ENCODE assay signal across 1 cellular context in genomic region chr2:110768591-110768990, GRCh38.
TF ChIP-seq lines count a peak whose summit lies in the region.

No MANE protein-coding gene starts in this region.

TF ChIP-seq in HepG2, 621 proteins besides CTCF, POLR2A, EP300 and RAD21 (continued from another document and continues in another):
- TF ChIP-seq MAX (IDR thresholded peaks at IDR 0.05), result peak; percentile 30; the same call in 1 of the 2 replicates
- no peak for TF ChIP-seq PHF8 (CRISPR knock-in tag; IDR thresholded peaks at IDR 0.05)
- 0 out of 2 replicates have a peak, but pooled peaks have one; percentile 28 for TF ChIP-seq ZNF580 (CRISPR knock-in tag; IDR thresholded peaks at IDR 0.05; ENCODE audit: borderline replicate concordance, low read depth)
- TF ChIP-seq REL (CRISPR knock-in tag; conservative IDR thresholded peaks at IDR 0.05), result no peak
- no peak for TF ChIP-seq ZNF414 (CRISPR knock-in tag; IDR thresholded peaks at IDR 0.05)
- no peak for TF ChIP-seq ZMAT5 (CRISPR knock-in tag; IDR thresholded peaks at IDR 0.05; ENCODE audit: borderline replicate concordance, low read depth)
- TF ChIP-seq HOXD1 (CRISPR knock-in tag; IDR thresholded peaks at IDR 0.05), result no peak
- no peak for TF ChIP-seq MAFG (CRISPR knock-in tag; IDR thresholded peaks at IDR 0.05)
- no peak for TF ChIP-seq MXD3 (CRISPR knock-in tag; IDR thresholded peaks at IDR 0.05)
- TF ChIP-seq POGK (CRISPR knock-in tag; conservative IDR thresholded peaks at IDR 0.05), result 0 out of 2 replicates have a peak, but pooled peaks have one; percentile 38
- TF ChIP-seq GMEB1 (CRISPR knock-in tag; IDR thresholded peaks at IDR 0.05; ENCODE audit: borderline replicate concordance), result no peak
- 0 out of 2 replicates have a peak, but pooled peaks have one; percentile 34 for TF ChIP-seq NAIF1 (CRISPR knock-in tag; IDR thresholded peaks at IDR 0.05; ENCODE audit: borderline replicate concordance)
- no peak for TF ChIP-seq ISX (CRISPR knock-in tag; conservative IDR thresholded peaks at IDR 0.05)
- TF ChIP-seq PCBP1 (IDR thresholded peaks at IDR 0.05; ENCODE audit: borderline replicate concordance, low read depth, low read length), result no peak
- TF ChIP-seq PBX3 (CRISPR knock-in tag; IDR thresholded peaks at IDR 0.05; ENCODE audit: borderline replicate concordance), result no peak
- peak; percentile 69 for TF ChIP-seq NCOA2 (CRISPR knock-in tag; IDR thresholded peaks at IDR 0.05)
- TF ChIP-seq ZNF484 (CRISPR knock-in tag; IDR thresholded peaks at IDR 0.05; ENCODE audit: borderline replicate concordance, low read depth), result no peak
- no peak for TF ChIP-seq ZNF275 (CRISPR knock-in tag; IDR thresholded peaks at IDR 0.05; ENCODE audit: borderline replicate concordance)
- no peak for TF ChIP-seq EEA1 (CRISPR knock-in tag; IDR thresholded peaks at IDR 0.05; ENCODE audit: borderline replicate concordance)
- peak; percentile 77 for TF ChIP-seq CREM (IDR thresholded peaks at IDR 0.05)
- no peak for TF ChIP-seq CREM (CRISPR knock-in tag; IDR thresholded peaks at IDR 0.05)
- no peak for TF ChIP-seq ZFP36L1 (CRISPR knock-in tag; IDR thresholded peaks at IDR 0.05)
- no peak for TF ChIP-seq NFIB (CRISPR knock-in tag; IDR thresholded peaks at IDR 0.05; ENCODE audit: borderline replicate concordance)
- no peak for TF ChIP-seq ZNF207 (IDR thresholded peaks at IDR 0.05; ENCODE audit: borderline replicate concordance)
- TF ChIP-seq ZNF691 (CRISPR knock-in tag; IDR thresholded peaks at IDR 0.05; ENCODE audit: borderline replicate concordance, low read depth), result no peak
- TF ChIP-seq TCF12 (IDR thresholded peaks at IDR 0.05), result no peak
- no peak for TF ChIP-seq TCF12 (CRISPR knock-in tag; IDR thresholded peaks at IDR 0.05)
- TF ChIP-seq HNRNPUL1 (IDR thresholded peaks at IDR 0.05; ENCODE audit: low read depth, low read length), result no peak
- TF ChIP-seq SNAPC4 (CRISPR knock-in tag; IDR thresholded peaks at IDR 0.05), result no peak
- no peak for TF ChIP-seq ZNF772 (CRISPR knock-in tag; IDR thresholded peaks at IDR 0.05)
- no peak for TF ChIP-seq ZNF264 (CRISPR knock-in tag; IDR thresholded peaks at IDR 0.05)
- TF ChIP-seq ETV5 (CRISPR knock-in tag; IDR thresholded peaks at IDR 0.05; ENCODE audit: borderline replicate concordance), result peak; percentile 49; the same call in 1 of the 2 replicates
- no peak for TF ChIP-seq NONO (IDR thresholded peaks at IDR 0.05)
- 0 out of 2 replicates have a peak, but pooled peaks have one; percentile 29 for TF ChIP-seq NONO (CRISPR knock-in tag; conservative IDR thresholded peaks at IDR 0.05)
- TF ChIP-seq ZNF7 (CRISPR knock-in tag; IDR thresholded peaks at IDR 0.05), result no peak
- no peak for TF ChIP-seq ZNF782 (CRISPR knock-in tag; IDR thresholded peaks at IDR 0.05; ENCODE audit: borderline replicate concordance)
- TF ChIP-seq ELF3 (CRISPR knock-in tag; IDR thresholded peaks at IDR 0.05), result peak; percentile 35; the same call in 1 of the 2 replicates
- peak; percentile 67; the same call in 1 of the 2 replicates for TF ChIP-seq ISL2 (CRISPR knock-in tag; IDR thresholded peaks at IDR 0.05)
- 0 out of 2 replicates have a peak, but pooled peaks have one; percentile 49 for TF ChIP-seq ZNF331 (CRISPR knock-in tag; IDR thresholded peaks at IDR 0.05)
- TF ChIP-seq ZNF761 (CRISPR knock-in tag; conservative IDR thresholded peaks at IDR 0.05), result no peak
- no peak for TF ChIP-seq GZF1 (CRISPR knock-in tag; IDR thresholded peaks at IDR 0.05)
- no peak for TF ChIP-seq ZNF616 (CRISPR knock-in tag; IDR thresholded peaks at IDR 0.05; ENCODE audit: low read depth)
- no peak for TF ChIP-seq ZNF142 (CRISPR knock-in tag; IDR thresholded peaks at IDR 0.05)
